Comparison of ENCODE assay signal across 1 cellular context in the genomic region with DNA sequence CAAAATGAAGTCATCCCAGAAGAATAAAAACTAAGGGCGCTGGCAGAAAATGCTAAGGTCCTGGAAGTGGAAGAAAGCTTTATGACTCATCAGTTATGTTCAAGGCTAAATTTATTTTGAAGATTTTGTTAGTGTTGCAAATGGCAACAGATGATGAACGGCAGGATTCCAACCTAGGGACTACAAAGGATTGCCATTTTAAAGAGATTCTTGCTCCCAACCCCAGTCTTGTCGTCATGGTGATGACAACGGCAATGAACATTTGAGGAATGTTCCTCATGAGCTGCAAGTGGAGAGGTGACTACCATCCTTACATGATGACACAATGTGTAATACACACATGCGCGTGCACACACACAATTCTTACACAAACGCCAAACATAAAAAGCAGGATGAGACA.
TF ChIP-seq lines count a peak whose summit lies in the region.

No MANE protein-coding gene starts in this region.

TF ChIP-seq in HepG2, 621 proteins besides CTCF, POLR2A, EP300 and RAD21 (continued from another document):
- TF ChIP-seq, protein P1, sequence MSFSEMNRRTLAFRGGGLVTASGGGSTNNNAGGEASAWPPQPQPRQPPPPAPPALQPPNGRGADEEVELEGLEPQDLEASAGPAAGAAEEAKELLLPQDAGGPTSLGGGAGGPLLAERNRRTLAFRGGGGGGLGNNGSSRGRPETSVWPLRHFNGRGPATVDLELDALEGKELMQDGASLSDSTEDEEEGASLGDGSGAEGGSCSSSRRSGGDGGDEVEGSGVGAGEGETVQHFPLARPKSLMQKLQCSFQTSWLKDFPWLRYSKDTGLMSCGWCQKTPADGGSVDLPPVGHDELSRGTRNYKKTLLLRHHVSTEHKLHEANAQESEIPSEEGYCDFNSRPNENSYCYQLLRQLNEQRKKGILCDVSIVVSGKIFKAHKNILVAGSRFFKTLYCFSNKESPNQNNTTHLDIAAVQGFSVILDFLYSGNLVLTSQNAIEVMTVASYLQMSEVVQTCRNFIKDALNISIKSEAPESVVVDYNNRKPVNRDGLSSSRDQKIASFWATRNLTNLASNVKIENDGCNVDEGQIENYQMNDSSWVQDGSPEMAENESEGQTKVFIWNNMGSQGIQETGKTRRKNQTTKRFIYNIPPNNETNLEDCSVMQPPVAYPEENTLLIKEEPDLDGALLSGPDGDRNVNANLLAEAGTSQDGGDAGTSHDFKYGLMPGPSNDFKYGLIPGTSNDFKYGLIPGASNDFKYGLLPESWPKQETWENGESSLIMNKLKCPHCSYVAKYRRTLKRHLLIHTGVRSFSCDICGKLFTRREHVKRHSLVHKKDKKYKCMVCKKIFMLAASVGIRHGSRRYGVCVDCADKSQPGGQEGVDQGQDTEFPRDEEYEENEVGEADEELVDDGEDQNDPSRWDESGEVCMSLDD (CRISPR knock-in tag; IDR thresholded peaks at IDR 0.05; ENCODE audit: borderline replicate concordance) = no peak
- TF ChIP-seq ZMYM3 (CRISPR knock-in tag; IDR thresholded peaks at IDR 0.05) = no peak
- TF ChIP-seq, protein P2, sequence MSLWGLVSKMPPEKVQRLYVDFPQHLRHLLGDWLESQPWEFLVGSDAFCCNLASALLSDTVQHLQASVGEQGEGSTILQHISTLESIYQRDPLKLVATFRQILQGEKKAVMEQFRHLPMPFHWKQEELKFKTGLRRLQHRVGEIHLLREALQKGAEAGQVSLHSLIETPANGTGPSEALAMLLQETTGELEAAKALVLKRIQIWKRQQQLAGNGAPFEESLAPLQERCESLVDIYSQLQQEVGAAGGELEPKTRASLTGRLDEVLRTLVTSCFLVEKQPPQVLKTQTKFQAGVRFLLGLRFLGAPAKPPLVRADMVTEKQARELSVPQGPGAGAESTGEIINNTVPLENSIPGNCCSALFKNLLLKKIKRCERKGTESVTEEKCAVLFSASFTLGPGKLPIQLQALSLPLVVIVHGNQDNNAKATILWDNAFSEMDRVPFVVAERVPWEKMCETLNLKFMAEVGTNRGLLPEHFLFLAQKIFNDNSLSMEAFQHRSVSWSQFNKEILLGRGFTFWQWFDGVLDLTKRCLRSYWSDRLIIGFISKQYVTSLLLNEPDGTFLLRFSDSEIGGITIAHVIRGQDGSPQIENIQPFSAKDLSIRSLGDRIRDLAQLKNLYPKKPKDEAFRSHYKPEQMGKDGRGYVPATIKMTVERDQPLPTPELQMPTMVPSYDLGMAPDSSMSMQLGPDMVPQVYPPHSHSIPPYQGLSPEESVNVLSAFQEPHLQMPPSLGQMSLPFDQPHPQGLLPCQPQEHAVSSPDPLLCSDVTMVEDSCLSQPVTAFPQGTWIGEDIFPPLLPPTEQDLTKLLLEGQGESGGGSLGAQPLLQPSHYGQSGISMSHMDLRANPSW (CRISPR knock-in tag; IDR thresholded peaks at IDR 0.05; ENCODE audit: borderline replicate concordance) = no peak
- no peak for TF ChIP-seq MAFK (conservative IDR thresholded peaks at IDR 0.05 in 1 of 2, IDR thresholded peaks at IDR 0.05 in 1 of 2; ENCODE audit: low read length in 2 of 2)
- TF ChIP-seq BHLHE40 (IDR thresholded peaks at IDR 0.05; ENCODE audit: low read length) = no peak
